20 cellular contexts compared by ENCODE assay signal in the genomic region with DNA sequence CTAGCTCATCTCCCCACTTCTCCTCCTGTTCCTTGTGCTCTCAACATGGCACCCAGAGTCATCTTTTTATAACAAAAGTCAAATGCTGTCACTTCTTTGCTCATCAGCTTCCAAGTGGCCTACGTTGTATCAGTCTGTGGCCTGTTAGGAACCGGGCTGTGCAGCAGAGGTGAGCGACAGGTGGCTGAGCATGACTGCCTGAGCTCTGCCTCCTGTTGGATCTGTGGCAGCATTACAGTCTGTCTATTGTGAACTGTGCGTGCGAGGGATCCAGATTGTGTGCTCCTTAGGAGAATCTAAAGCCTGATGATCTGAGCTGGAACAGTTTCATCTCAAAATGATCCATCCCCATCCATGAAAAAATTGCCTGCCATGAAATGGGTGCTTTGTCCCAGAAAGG.
"Had no signal": no experiment of that assay in that cellular context is flagged by ENCODE, and none has a peak within 500 bp of the region (broad histone marks: within the 10 kb centered on the region; RNA-seq: fewer than 3 reads in every experiment).

No MANE protein-coding gene starts in this region.

- H3K4me1 ChIP-seq: colonic mucosa, heart left ventricle, pancreas, psoas muscle, right atrium auricular region, tibial artery had no signal

- H3K27ac ChIP-seq: colonic mucosa, epithelial cell of prostate, heart left ventricle, pancreas, psoas muscle, right atrium auricular region, tibial artery had no signal

- H3K27me3 ChIP-seq: colonic mucosa, pancreas, right atrium auricular region, tibial artery had no signal

- DNase-seq: activated B cell treated with CpG ODN at 0.5 μM for 24 hours; activated CD4-positive, alpha-beta memory T cell treated with anti-CD3 and anti-CD28 coated beads for 36 hours; activated CD4-positive, alpha-beta T cell treated with anti-CD3 and anti-CD28 coated beads for 48 hours; activated effector memory CD4-positive, alpha-beta T cell treated with Interleukin-2 at 50 U/mL for 16 hours; activated naive CD4-positive, alpha-beta T cell treated with anti-CD3 and anti-CD28 coated beads for 36 hours; activated T-cell treated with anti-CD3 and anti-CD28 coated beads, Interleukin-2, amount 50 U/mL, for 72 hours; amygdala; colonic mucosa; heart left ventricle; islet precursor cell; left cardiac atrium; pancreas; psoas muscle; stimulated activated CD4-positive, alpha-beta T cell treated with anti-CD3 and anti-CD28 coated beads, Interleukin-4, amount 100 ng/mL, for 24 hours; stimulated activated naive CD8-positive, alpha-beta T cell treated with anti-CD3 and anti-CD28 coated beads, Interleukin-15, amount 100 ng/mL, for 72 hours; T-helper 9 cell; tibial artery had no signal

- FAIRE-seq: bronchial epithelial cell, pancreas had no signal

- H3K4me3 ChIP-seq: colonic mucosa, heart left ventricle, pancreas, psoas muscle, right atrium auricular region, tibial artery had no signal

- H3K9me3 ChIP-seq: colonic mucosa, pancreas, psoas muscle, tibial artery had no signal

- H3K36me3 ChIP-seq: colonic mucosa, heart left ventricle, pancreas, right atrium auricular region, tibial artery had no signal

- ATAC-seq: activated T-cell treated with anti-CD3 and anti-CD28 coated beads, Interleukin-2, amount 50 U/mL, for 72 hours; heart left ventricle; left cardiac atrium; pancreas; psoas muscle; stimulated activated naive CD8-positive, alpha-beta T cell treated with anti-CD3 and anti-CD28 coated beads, Interleukin-15, amount 100 ng/mL, for 72 hours had no signal
